In the genomic region with DNA sequence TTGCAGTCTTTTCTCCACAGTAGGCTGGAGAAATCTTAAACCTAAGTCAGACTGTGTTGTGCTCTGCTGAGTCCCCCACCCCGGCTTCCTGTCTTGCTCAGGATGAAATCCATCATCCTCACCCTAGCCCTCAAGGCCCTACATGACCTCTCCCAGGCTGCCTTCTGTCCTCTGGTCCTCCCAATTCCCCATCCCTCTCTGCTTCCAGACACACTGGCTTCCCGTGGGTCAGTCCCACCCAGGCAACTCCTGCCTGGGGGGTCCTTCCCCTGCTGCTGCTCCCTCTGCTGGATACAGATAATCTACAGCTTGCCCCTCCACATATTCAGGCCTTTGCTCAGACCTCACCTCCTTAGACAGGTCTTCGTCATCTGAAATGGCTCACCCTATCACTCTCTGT, we compare ENCODE assay signal across 20 cellular contexts. TPM values are rescaled to one million over a fixed set of nuclear protein-coding genes. Genes with fewer than 3 reads are reported as not detected.
DNase-seq lines count a peak whose midpoint lies in the region; ATAC-seq, FAIRE-seq and TF ChIP-seq lines count a peak whose summit lies in the region.
"Had no signal": no experiment of that assay in that cellular context is flagged by ENCODE, and none has a peak within 500 bp of the region (broad histone marks: within the 10 kb centered on the region; RNA-seq: fewer than 3 reads in every experiment).

No MANE protein-coding gene starts in this region.

- H3K9me3 ChIP-seq in IMR-90 (ENCODE audit: control insufficient read depth, insufficient read depth, low read length) = no peaks in the 10 kb centered on the region
- no peaks in the 10 kb centered on the region for H3K9me3 ChIP-seq in psoas muscle
- H3K9me3 ChIP-seq: esophagus squamous epithelium, neutrophil had no signal

- dilution Hi-C loops in IMR-90 (cut with HindIII; ENCODE audit: low sequenced_read_pairs, unreplicated experiment) = no loop called here

- no peaks in the 10 kb centered on the region for H4K20me1 ChIP-seq in IMR-90 (ENCODE audit: insufficient read depth, low read length)

- H3K4ac ChIP-seq in IMR-90 (ENCODE audit: low read depth, low read length) = no peak overlapping the region

- TF ChIP-seq CTCF in GM12865 (IDR thresholded peaks at IDR 0.05; ENCODE audit: insufficient read depth, low read depth, low read length, missing control alignments) (peak; percentile 19), IMR-90 (conservative IDR thresholded peaks at IDR 0.05; ENCODE audit: low read depth, low read length) (0 out of 2 replicates have a peak, but pooled peaks have one; percentile 3), choroid plexus epithelial cell (conservative IDR thresholded peaks at IDR 0.05; ENCODE audit: low read depth, low read length) (peak; percentile 34), retinal pigment epithelial cell (conservative IDR thresholded peaks at IDR 0.05; ENCODE audit: low read depth, low read length) (peak; percentile 33), psoas muscle (IDR thresholded peaks at IDR 0.05) (no peak), D721Med (IDR thresholded peaks at IDR 0.05; ENCODE audit: insufficient read depth, missing control alignments) (no peak)

- H3K9ac ChIP-seq in IMR-90 (ENCODE audit: low read depth, low read length) = no peak overlapping the region

- no peak overlapping the region for H2BK5ac ChIP-seq in IMR-90 (ENCODE audit: low read depth, low read length, poor library complexity, severe bottlenecking)

- in situ Hi-C loops in IMR-90 (cut with MboI; ENCODE audit: low sequenced_read_pairs) = no loop called here

- no peak overlapping the region for H2BK15ac ChIP-seq in IMR-90 (ENCODE audit: low read depth, low read length)

- no TSS peak for BruUV-seq in IMR-90 (replicated peaks; lab: Mats Ljungman, UMichigan)

- no peaks in the 10 kb centered on the region for H3K9me1 ChIP-seq in IMR-90 (ENCODE audit: insufficient read depth, low read length)

- intact Hi-C loops in IMR-90 (cut with micrococcal nuclease) (no loop called here), psoas muscle (cut with DNase I) (no loop called here)

- CTCF ChIA-PET in IMR-90 (lab: Yijun Ruan, JAX) = interaction anchor here (0.7 to 1.0 kb wide), 2 partner anchors 82 to 457 kb away, joined by 3 to 4 read pairs; no protein-coding TSS in a partner anchor

- H2AFZ ChIP-seq in IMR-90 (replicated peaks; ENCODE audit: low read length, poor library complexity) = no peak overlapping the region

- H2BK20ac ChIP-seq in IMR-90 (ENCODE audit: low read depth, low read length) = no peak overlapping the region

- DNase-seq in GM12865 (ENCODE audit: low read depth) (no peak), IMR-90 (no peak), choroid plexus epithelial cell (ENCODE audit: low read depth) (no peak), retinal pigment epithelial cell (ENCODE audit: low read depth) (no peak), psoas muscle (no peak), D721Med (ENCODE audit: insufficient read length, low spot score) (no peak)
- DNase-seq: activated CD4-positive, alpha-beta T cell treated with anti-CD3 and anti-CD28 coated beads for 36 hours; activated T-cell treated with anti-CD3 and anti-CD28 coated beads, Interleukin-2, amount 50 U/mL, for 1 hour; esophagus squamous epithelium; hypothalamus; NCI-H1694 treated with DMSO at 0.1 percent for 48 hours; NCI-H526; stimulated activated naive CD8-positive, alpha-beta T cell treated with anti-CD3 and anti-CD28 coated beads, Interleukin-15, Interleukin-2, amounts not matched to agents 100 U/mL and 50 U/mL, for 24 hours; T-helper 2 cell had no signal

- no peak for FAIRE-seq in D721Med (lab: Jason Lieb, UNC)
- FAIRE-seq: colon had no signal

- no peak for TF ChIP-seq POLR2A in IMR-90 (IDR thresholded peaks at IDR 0.05; ENCODE audit: low read depth, low read length)

- no peaks in the 10 kb centered on the region for H3K4me1 ChIP-seq in IMR-90 (ENCODE audit: control insufficient read depth, insufficient read depth, low read length)
- H3K4me1 ChIP-seq in psoas muscle = no peaks in the 10 kb centered on the region
- H3K4me1 ChIP-seq: esophagus squamous epithelium had no signal

- no peaks in the 10 kb centered on the region for H3K36me3 ChIP-seq in IMR-90 (ENCODE audit: control insufficient read depth, insufficient read depth, low read length)
- H3K36me3 ChIP-seq in psoas muscle (ENCODE audit: insufficient read depth in 1 of 2, low read depth in 1 of 2) = no peaks in the 10 kb centered on the region
- H3K36me3 ChIP-seq: esophagus squamous epithelium, neutrophil had no signal

- no peak overlapping the region for H2AK5ac ChIP-seq in IMR-90 (ENCODE audit: low read depth, low read length)

- POLR2A ChIA-PET in IMR-90 (lab: Charles Lee; ENCODE audit: unreplicated experiment) = no interaction called here

- ATAC-seq in IMR-90 (ENCODE audit: low read depth) (no peak), psoas muscle (no peak), HG02588 (IDR thresholded peaks at IDR 0.05; ENCODE audit: unreplicated experiment) (no peak)
- ATAC-seq: activated CD4-positive, alpha-beta T cell treated with anti-CD3 and anti-CD28 coated beads for 36 hours; stimulated activated naive CD8-positive, alpha-beta T cell treated with anti-CD3 and anti-CD28 coated beads, Interleukin-15, Interleukin-2, amounts not matched to agents 100 U/mL and 50 U/mL, for 24 hours had no signal

- H3K4me2 ChIP-seq in IMR-90 (ENCODE audit: low read depth, low read length) = no peak overlapping the region

- no peak overlapping the region for H3K4me3 ChIP-seq in GM12865 (ENCODE audit: low read depth, low read length)
- no peak overlapping the region for H3K4me3 ChIP-seq in IMR-90 (ENCODE audit: insufficient read depth, low read depth, low read length)
- H3K4me3 ChIP-seq in choroid plexus epithelial cell (ENCODE audit: low read depth, low read length) = no peak overlapping the region
- H3K4me3 ChIP-seq in retinal pigment epithelial cell (ENCODE audit: low read length) = no peak overlapping the region
- no peak overlapping the region for H3K4me3 ChIP-seq in psoas muscle
- H3K4me3 ChIP-seq: esophagus squamous epithelium had no signal

- H3K27ac ChIP-seq in IMR-90 (ENCODE audit: insufficient read depth, low read length) (no peak overlapping the region), psoas muscle (no peak overlapping the region)
- H3K27ac ChIP-seq: esophagus squamous epithelium, neutrophil had no signal

- no peak overlapping the region for H3K56ac ChIP-seq in IMR-90 (ENCODE audit: extremely low read depth, insufficient read depth, low read length)

- H3K18ac ChIP-seq in IMR-90 (ENCODE audit: low read depth, low read length) = no peak overlapping the region

- H4K91ac ChIP-seq in IMR-90 (ENCODE audit: insufficient read depth, low read depth, low read length) = no peak overlapping the region

- H4K5ac ChIP-seq in IMR-90 (ENCODE audit: low read depth, low read length) = no peak overlapping the region

- H3K27me3 ChIP-seq in IMR-90 (ENCODE audit: control insufficient read depth, insufficient read depth, low read length) (peaks cover 6% of the 10 kb centered on the region), psoas muscle (ENCODE audit: insufficient read depth in 3 of 3, low read length in 2 of 3) (no peaks in the 10 kb centered on the region)

- H3K23ac ChIP-seq in IMR-90 (ENCODE audit: low read depth, low read length) = no peak overlapping the region

- H4K8ac ChIP-seq in IMR-90 (ENCODE audit: low read depth in 2 of 2, low read length in 2 of 2) = no peak overlapping the region

- H2BK120ac ChIP-seq in IMR-90 (ENCODE audit: low read depth, low read length) = no peak overlapping the region

- no peak for TF ChIP-seq RAD21 in IMR-90 (IDR thresholded peaks at IDR 0.05; ENCODE audit: low read length)

- H3K14ac ChIP-seq in IMR-90 (replicated peaks; ENCODE audit: low read depth, low read length) = no peak overlapping the region

- no peak overlapping the region for H2AK9ac ChIP-seq in IMR-90 (replicated peaks; ENCODE audit: low read depth, low read length, poor library complexity)

- 0% methylated on average over 1 of the region's 3 CpGs; no CpG with 5 or more reads in 1 of the 2 experiments for WGBS in IMR-90 (ENCODE audit: extremely low coverage in 2 of 2, insufficient read length in 1 of 2), 2 experiments
- WGBS in psoas muscle, 3 donors = 44 to 47% (median 46%) methylated on average over 3 of the region's 3 CpGs

- H3K79me1 ChIP-seq in IMR-90 (ENCODE audit: low read depth in 1 of 2, low read length in 2 of 2) = no peaks in the 10 kb centered on the region

TF ChIP-seq in IMR-90, 13 proteins besides CTCF, POLR2A, EP300 and RAD21 (continues in another document):
- TF ChIP-seq NFE2L2 (IDR thresholded peaks at IDR 0.05; ENCODE audit: low read depth, low read length) (no peak), RCOR1 (IDR thresholded peaks at IDR 0.05; ENCODE audit: insufficient replicate concordance, low read length) (no peak), FOS (IDR thresholded peaks at IDR 0.05; ENCODE audit: low read depth, low read length) (no peak), BHLHE40 (IDR thresholded peaks at IDR 0.05; ENCODE audit: low read depth, low read length) (no peak), MAFK (IDR thresholded peaks at IDR 0.05; ENCODE audit: low read depth, low read length) (no peak), MXI1 (IDR thresholded peaks at IDR 0.05; ENCODE audit: borderline replicate concordance, low read depth, low read length) (no peak), CHD1 (IDR thresholded peaks at IDR 0.05; ENCODE audit: low read depth, low read length) (no peak)
- TF ChIP-seq, protein P1, sequence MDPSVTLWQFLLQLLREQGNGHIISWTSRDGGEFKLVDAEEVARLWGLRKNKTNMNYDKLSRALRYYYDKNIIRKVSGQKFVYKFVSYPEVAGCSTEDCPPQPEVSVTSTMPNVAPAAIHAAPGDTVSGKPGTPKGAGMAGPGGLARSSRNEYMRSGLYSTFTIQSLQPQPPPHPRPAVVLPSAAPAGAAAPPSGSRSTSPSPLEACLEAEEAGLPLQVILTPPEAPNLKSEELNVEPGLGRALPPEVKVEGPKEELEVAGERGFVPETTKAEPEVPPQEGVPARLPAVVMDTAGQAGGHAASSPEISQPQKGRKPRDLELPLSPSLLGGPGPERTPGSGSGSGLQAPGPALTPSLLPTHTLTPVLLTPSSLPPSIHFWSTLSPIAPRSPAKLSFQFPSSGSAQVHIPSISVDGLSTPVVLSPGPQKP (IDR thresholded peaks at IDR 0.05; ENCODE audit: borderline replicate concordance, low read depth, low read length) = no peak
- TF ChIP-seq, protein P2, sequence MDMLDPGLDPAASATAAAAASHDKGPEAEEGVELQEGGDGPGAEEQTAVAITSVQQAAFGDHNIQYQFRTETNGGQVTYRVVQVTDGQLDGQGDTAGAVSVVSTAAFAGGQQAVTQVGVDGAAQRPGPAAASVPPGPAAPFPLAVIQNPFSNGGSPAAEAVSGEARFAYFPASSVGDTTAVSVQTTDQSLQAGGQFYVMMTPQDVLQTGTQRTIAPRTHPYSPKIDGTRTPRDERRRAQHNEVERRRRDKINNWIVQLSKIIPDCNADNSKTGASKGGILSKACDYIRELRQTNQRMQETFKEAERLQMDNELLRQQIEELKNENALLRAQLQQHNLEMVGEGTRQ (IDR thresholded peaks at IDR 0.05; ENCODE audit: low read depth, low read length) = no peak

RNA-seq across cellular contexts. Expression of a gene that starts 18.4 kb away (rescaled TPM):
- not detected in 2 replicates for total RNA-seq in IMR-90 (2012; rRNA removed)
- not detected in 2 replicates for polyA plus RNA-seq in IMR-90 (2012; rRNA removed)
- polyA plus RNA-seq in IMR-90 (2012; cell fraction: cytosol; rRNA removed) = not detected in 2 replicates
- polyA plus RNA-seq in IMR-90 (2012; cell fraction: nucleus; rRNA removed; ENCODE audit: low replicate concordance) = not detected in 2 replicates
- not detected for total RNA-seq in psoas muscle
- not detected for polyA plus RNA-seq in psoas muscle
- total RNA-seq: activated CD4-positive, alpha-beta T cell treated with anti-CD3 and anti-CD28 coated beads for 36 hours; esophagus squamous epithelium; RPMI7951; skeletal muscle tissue had no signal
- polyA plus RNA-seq: adipose tissue had no signal

Comparison
In these comparisons a context has a peak if more than half of its experiments do, and no peak if none do; other contexts are left out.
1. CTCF ChIP-seq: peak in GM12865 (single experiment), IMR-90 (single experiment), choroid plexus epithelial cell (single experiment) and retinal pigment epithelial cell (single experiment); none in psoas muscle (single experiment) and D721Med (single experiment).